In the genomic region with DNA sequence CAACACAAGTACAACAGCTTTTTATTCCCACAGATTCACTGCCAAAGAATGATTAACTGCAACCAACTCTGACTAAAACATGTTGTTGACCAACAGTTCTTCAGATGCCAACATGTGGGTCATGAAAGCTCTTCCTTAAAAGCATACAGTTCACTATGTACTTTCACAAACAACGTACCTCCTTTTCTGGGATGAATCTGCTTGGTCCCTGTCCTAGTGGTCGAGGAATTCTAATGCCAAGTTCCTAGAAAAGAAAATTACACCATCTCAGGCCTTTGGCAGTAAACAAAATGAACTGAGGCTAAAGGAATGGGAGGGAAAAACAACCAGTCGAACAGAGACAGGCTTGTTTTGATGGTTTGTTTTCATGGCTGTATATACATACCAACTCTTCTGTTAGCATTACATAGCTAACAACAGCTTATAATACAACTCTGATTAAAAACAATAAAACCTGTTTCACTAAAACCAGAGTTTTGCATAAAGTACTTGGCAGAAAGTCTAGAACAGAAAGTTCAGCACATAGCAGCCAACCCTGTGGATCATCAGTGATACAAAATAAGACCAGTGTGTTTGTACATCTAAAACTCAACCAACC, we compare ENCODE assay signal across 9 cellular contexts.
DNase-seq lines count a peak whose midpoint lies in the region; ATAC-seq, FAIRE-seq and TF ChIP-seq lines count a peak whose summit lies in the region.
"Had no signal": no experiment of that assay in that cellular context is flagged by ENCODE, and none has a peak within 500 bp of the region (broad histone marks: within the 10 kb centered on the region; RNA-seq: fewer than 3 reads in every experiment).

No MANE protein-coding gene starts in this region.

- H3K14ac ChIP-seq in IMR-90 (replicated peaks; ENCODE audit: low read depth, low read length) = no peak overlapping the region

- no peak overlapping the region for H3K23ac ChIP-seq in IMR-90 (ENCODE audit: low read depth, low read length)

- TF ChIP-seq CTCF in IMR-90 (conservative IDR thresholded peaks at IDR 0.05; ENCODE audit: low read depth, low read length) (no peak), liver (IDR thresholded peaks at IDR 0.05; ENCODE audit: low read depth, low read length, missing input control) (no peak)

- intact Hi-C loops in IMR-90 (cut with micrococcal nuclease) = no loop called here

- no peak overlapping the region for H2BK20ac ChIP-seq in IMR-90 (ENCODE audit: low read depth, low read length)

- H2AFZ ChIP-seq in IMR-90 (replicated peaks; ENCODE audit: low read length, poor library complexity) = no peak overlapping the region

- H4K5ac ChIP-seq in IMR-90 (ENCODE audit: low read depth, low read length) = no peak overlapping the region

- H3K36me3 ChIP-seq in IMR-90 (ENCODE audit: control insufficient read depth, insufficient read depth, low read length) = peaks cover 8% of the 10 kb centered on the region
- peaks cover 0 to 16% (median 3%) of the 10 kb centered on the region in 4 donors for H3K36me3 ChIP-seq in liver (ENCODE audit: control insufficient read depth in 4 of 4, insufficient read depth in 3 of 4, low read depth in 1 of 4, low read length in 3 of 4)

- CTCF ChIA-PET in IMR-90 (lab: Yijun Ruan, JAX) = no interaction called here

- no peak overlapping the region for H4K8ac ChIP-seq in IMR-90 (ENCODE audit: low read depth in 2 of 2, low read length in 2 of 2)

- no peak overlapping the region for H3K4me3 ChIP-seq in IMR-90 (ENCODE audit: insufficient read depth, low read depth, low read length)
- no peak overlapping the region for H3K4me3 ChIP-seq in liver (ENCODE audit: low read depth in 1 of 3, low read length in 3 of 3)

- POLR2A ChIA-PET in IMR-90 (lab: Charles Lee; ENCODE audit: unreplicated experiment) = no interaction called here

- no peak for FAIRE-seq in frontal cortex (lab: Jason Lieb, UNC)
- FAIRE-seq: TTC549 had no signal

- no peak overlapping the region for H2AK9ac ChIP-seq in IMR-90 (replicated peaks; ENCODE audit: low read depth, low read length, poor library complexity)

- TF ChIP-seq POLR2A in IMR-90 (IDR thresholded peaks at IDR 0.05; ENCODE audit: low read depth, low read length) = no peak

- H2BK120ac ChIP-seq in IMR-90 (ENCODE audit: low read depth, low read length) = no peak overlapping the region

- no peak overlapping the region for H3K4ac ChIP-seq in IMR-90 (ENCODE audit: low read depth, low read length)

- TF ChIP-seq RAD21 in IMR-90 (IDR thresholded peaks at IDR 0.05; ENCODE audit: low read length) (no peak), liver (IDR thresholded peaks at IDR 0.05) (peak in 1 of 2 donors; percentile 32)

- H3K27me3 ChIP-seq in IMR-90 (ENCODE audit: control insufficient read depth, insufficient read depth, low read length) = no peaks in the 10 kb centered on the region
- no peaks in the 10 kb centered on the region for H3K27me3 ChIP-seq in liver (ENCODE audit: control insufficient read depth in 4 of 4, insufficient read depth in 4 of 4, low read length in 3 of 4)

- H2AK5ac ChIP-seq in IMR-90 (ENCODE audit: low read depth, low read length) = no peak overlapping the region

- in situ Hi-C loops in IMR-90 (cut with MboI; ENCODE audit: low sequenced_read_pairs) = no loop called here

- H4K91ac ChIP-seq in IMR-90 (ENCODE audit: insufficient read depth, low read depth, low read length) = no peak overlapping the region

- no peaks in the 10 kb centered on the region for H3K9me3 ChIP-seq in IMR-90 (ENCODE audit: control insufficient read depth, insufficient read depth, low read length)
- H3K9me3 ChIP-seq in liver (ENCODE audit: control insufficient read depth in 4 of 4, low read length in 3 of 4) = no peaks in the 10 kb centered on the region

- H3K56ac ChIP-seq in IMR-90 (ENCODE audit: extremely low read depth, insufficient read depth, low read length) = no peak overlapping the region

- no peak overlapping the region for H3K9ac ChIP-seq in IMR-90 (ENCODE audit: low read depth, low read length)
- H3K9ac ChIP-seq in liver (ENCODE audit: low read depth in 1 of 2, low read length in 2 of 2) = peak overlapping the region in 1 of 2 donors; percentile 33

- ATAC-seq in IMR-90 (ENCODE audit: low read depth) = peak; percentile 68
- ATAC-seq in HG03196 (IDR thresholded peaks at IDR 0.05; ENCODE audit: unreplicated experiment) = no peak

- no peak overlapping the region for H2BK5ac ChIP-seq in IMR-90 (ENCODE audit: low read depth, low read length, poor library complexity, severe bottlenecking)

- H3K4me2 ChIP-seq in IMR-90 (ENCODE audit: low read depth, low read length) = peak overlapping the region; percentile 44; the same call in 1 of the 2 replicates

- peak; percentile 8 for DNase-seq in IMR-90
- DNase-seq in dedifferentiated amniotic fluid mesenchymal stem cell (ENCODE audit: extremely low spot score) = peak; percentile 28
- peak; percentile 56 for DNase-seq in stromal cell of bone marrow (ENCODE audit: low read depth)
- no peak for DNase-seq in activated CD4-positive, CD25-positive, alpha-beta regulatory T cell treated with anti-CD3 and anti-CD28 coated beads, Interleukin-2, amount 50 U/mL, for 72 hours
- no peak for DNase-seq in MV-4-11 (lab: John Stamatoyannopoulos, UW)
- no peak for DNase-seq in frontal cortex (ENCODE audit: low spot score in 2 of 2)

- H3K4me1 ChIP-seq in IMR-90 (ENCODE audit: control insufficient read depth, insufficient read depth, low read length) = peaks cover 3% of the 10 kb centered on the region; the same call in 1 of the 2 replicates
- H3K4me1 ChIP-seq in liver (ENCODE audit: control insufficient read depth in 4 of 4, insufficient read depth in 4 of 4, low read length in 3 of 4) = peaks cover 3 to 22% (median 10%) of the 10 kb centered on the region in 4 donors

- 0 out of 2 replicates have a peak overlapping the region, but pooled peaks have one; percentile 29 for H3K18ac ChIP-seq in IMR-90 (ENCODE audit: low read depth, low read length)

- BruUV-seq in IMR-90 (replicated peaks; lab: Mats Ljungman, UMichigan) = no TSS peak

- no peak overlapping the region for H3K27ac ChIP-seq in IMR-90 (ENCODE audit: insufficient read depth, low read length)
- peak overlapping the region; percentile 72 to 82 for H3K27ac ChIP-seq in liver (ENCODE audit: low read depth in 1 of 2, low read length in 2 of 2)

- no CpG with 5 or more reads among the region's 3 CpGs for WGBS in IMR-90 (ENCODE audit: extremely low coverage in 2 of 2, insufficient read length in 1 of 2), 2 experiments
- WGBS in liver = 17% methylated on average over 3 of the region's 3 CpGs

- no peak overlapping the region for H2BK15ac ChIP-seq in IMR-90 (ENCODE audit: low read depth, low read length)

- peaks cover 3% of the 10 kb centered on the region; the same call in 1 of the 2 replicates for H4K20me1 ChIP-seq in IMR-90 (ENCODE audit: insufficient read depth, low read length)

- peaks cover 10 to 21% of the 10 kb centered on the region in 2 experiments for H3K79me1 ChIP-seq in IMR-90 (ENCODE audit: low read depth in 1 of 2, low read length in 2 of 2)

- dilution Hi-C loops in IMR-90 (cut with HindIII; ENCODE audit: low sequenced_read_pairs, unreplicated experiment) = no loop called here

- H3K9me1 ChIP-seq in IMR-90 (ENCODE audit: insufficient read depth, low read length) = peaks cover 5% of the 10 kb centered on the region

TF ChIP-seq in IMR-90, 13 proteins besides CTCF, POLR2A, EP300 and RAD21 (continues in another document):
- TF ChIP-seq MAFK (IDR thresholded peaks at IDR 0.05; ENCODE audit: low read depth, low read length) (no peak), RFX5 (IDR thresholded peaks at IDR 0.05; ENCODE audit: low read depth, low read length) (no peak), CEBPB (IDR thresholded peaks at IDR 0.05; ENCODE audit: low read depth, low read length) (no peak), FOS (IDR thresholded peaks at IDR 0.05; ENCODE audit: low read depth, low read length) (no peak), CHD1 (IDR thresholded peaks at IDR 0.05; ENCODE audit: low read depth, low read length) (no peak), BHLHE40 (IDR thresholded peaks at IDR 0.05; ENCODE audit: low read depth, low read length) (no peak), NFE2L2 (IDR thresholded peaks at IDR 0.05; ENCODE audit: low read depth, low read length) (no peak), MAZ (IDR thresholded peaks at IDR 0.05; ENCODE audit: borderline replicate concordance, low read depth, low read length) (no peak), RCOR1 (IDR thresholded peaks at IDR 0.05; ENCODE audit: insufficient replicate concordance, low read length) (no peak), SMC3 (IDR thresholded peaks at IDR 0.05; ENCODE audit: low read depth, low read length) (no peak), USF2 (IDR thresholded peaks at IDR 0.05; ENCODE audit: low read depth, low read length) (no peak)

TF ChIP-seq in liver, 16 proteins besides CTCF, POLR2A, EP300 and RAD21 (continues in another document):
- TF ChIP-seq FOXA2 (IDR thresholded peaks at IDR 0.05) (no peak), RXRA (IDR thresholded peaks at IDR 0.05) (peak in 1 of 2 donors; percentile 10), EGR1 (IDR thresholded peaks at IDR 0.05; ENCODE audit: low read depth in 2 of 2) (no peak), HNF4A (conservative IDR thresholded peaks at IDR 0.05) (peak in 1 of 2 donors; percentile 16), SP1 (IDR thresholded peaks at IDR 0.05) (peak; percentile 44), TAF1 (conservative IDR thresholded peaks at IDR 0.05) (no peak), GABPA (IDR thresholded peaks at IDR 0.05 in 1 of 2, conservative IDR thresholded peaks at IDR 0.05 in 1 of 2) (no peak), MAX (IDR thresholded peaks at IDR 0.05) (no peak), YY1 (IDR thresholded peaks at IDR 0.05) (no peak)
- TF ChIP-seq, protein P1, sequence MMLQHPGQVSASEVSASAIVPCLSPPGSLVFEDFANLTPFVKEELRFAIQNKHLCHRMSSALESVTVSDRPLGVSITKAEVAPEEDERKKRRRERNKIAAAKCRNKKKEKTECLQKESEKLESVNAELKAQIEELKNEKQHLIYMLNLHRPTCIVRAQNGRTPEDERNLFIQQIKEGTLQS (IDR thresholded peaks at IDR 0.05) = no peak

Comparison
In these comparisons a context has a peak if more than half of its experiments do, and no peak if none do; other contexts are left out.
1. DNase-seq: peak in IMR-90 (single experiment), dedifferentiated amniotic fluid mesenchymal stem cell (single experiment) and stromal cell of bone marrow (single experiment); none in activated CD4-positive, CD25-positive, alpha-beta regulatory T cell treated with anti-CD3 and anti-CD28 coated beads, Interleukin-2, amount 50 U/mL, for 72 hours (single experiment), MV-4-11 (single experiment) and frontal cortex (0 of 2).